ENCODE assay signal across 23 cellular contexts in the genomic region with DNA sequence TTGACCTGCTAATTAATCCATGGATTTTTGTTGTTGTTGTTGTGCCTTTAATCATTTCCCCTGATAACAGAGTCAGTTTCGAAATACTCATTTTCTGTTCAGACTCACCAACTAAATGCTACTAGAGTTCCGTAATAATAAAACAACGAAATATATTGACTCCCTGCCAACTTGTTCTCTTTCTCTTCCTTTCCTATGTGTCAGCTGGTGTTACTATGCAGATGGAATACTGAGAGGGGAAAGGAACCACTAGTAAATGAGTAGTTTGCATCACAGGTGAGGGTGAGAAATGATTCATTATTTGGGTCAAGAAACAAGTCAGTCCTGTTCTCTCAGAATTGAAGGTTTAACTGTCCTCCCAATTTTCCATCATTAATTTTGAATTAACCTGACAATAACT.
"Had no signal": no experiment of that assay in that cellular context is flagged by ENCODE, and none has a peak within 500 bp of the region (broad histone marks: within the 10 kb centered on the region; RNA-seq: fewer than 3 reads in every experiment).

No MANE protein-coding gene starts in this region.

- DNase-seq: activated CD4-positive, alpha-beta T cell treated with anti-CD3 and anti-CD28 coated beads for 36 hours; activated CD4-positive, CD25-positive, alpha-beta regulatory T cell; activated effector memory CD4-positive, alpha-beta T cell treated with anti-CD3 and anti-CD28 coated beads, Interleukin-2, amount 50 U/mL, for 16 hours; activated naive CD4-positive, alpha-beta T cell treated with anti-CD3 and anti-CD28 coated beads for 36 hours; activated naive CD8-positive, alpha-beta T cell treated with anti-CD3 and anti-CD28 coated beads for 36 hours; adrenal gland; aorta; brain microvascular endothelial cell; central memory CD4-positive, alpha-beta T cell; endodermal cell; esophagus squamous epithelium; heart left ventricle; hypothalamus; immature natural killer cell; retina; stimulated activated CD4-positive, alpha-beta T cell treated with anti-CD3 and anti-CD28 coated beads, Interleukin-12 subunit alpha, Interleukin-12 subunit beta, amount 100 ng/mL, for 4 hours; stimulated activated CD4-positive, alpha-beta T cell treated with anti-CD3 and anti-CD28 coated beads, Interleukin-4, amount 100 ng/mL, for 1 hour; stimulated activated naive CD8-positive, alpha-beta T cell treated with anti-CD3 and anti-CD28 coated beads, Interleukin-15, Interleukin-2, amounts not matched to agents 100 U/mL and 50 U/mL, for 24 hours; T-cell; uterus had no signal

- H3K4me1 ChIP-seq: esophagus squamous epithelium, heart left ventricle, uterus had no signal

- H3K4me3 ChIP-seq: adrenal gland, esophagus squamous epithelium, heart left ventricle, lung, skin epidermis, thoracic aorta, uterus had no signal

- H3K9me3 ChIP-seq: adrenal gland, esophagus squamous epithelium, heart left ventricle, thoracic aorta, uterus had no signal

- H3K36me3 ChIP-seq: adrenal gland, brain microvascular endothelial cell, esophagus squamous epithelium, heart left ventricle, thoracic aorta, uterus had no signal

- H3K27me3 ChIP-seq: adrenal gland, brain microvascular endothelial cell, esophagus squamous epithelium, uterus had no signal

- H3K27ac ChIP-seq: adrenal gland, brain microvascular endothelial cell, esophagus squamous epithelium, heart left ventricle, skin epidermis, thoracic aorta, uterus had no signal
